In genomic region chr2:178574789-178575188, GRCh38 we compare ENCODE assay signal across 24 cellular contexts.
DNase-seq lines count a peak whose midpoint lies in the region; ATAC-seq, FAIRE-seq and TF ChIP-seq lines count a peak whose summit lies in the region.
"Had no signal": no experiment of that assay in that cellular context is flagged by ENCODE, and none has a peak within 500 bp of the region (broad histone marks: within the 10 kb centered on the region; RNA-seq: fewer than 3 reads in every experiment).

No MANE protein-coding gene starts in this region.

- no peak for FAIRE-seq in K562 (lab: Jason Lieb, UNC)
- FAIRE-seq: A549, GM12891, GM18507 had no signal

- H2AFZ ChIP-seq in K562 (ENCODE audit: low read depth, low read length): no peak overlapping the region
- H2AFZ ChIP-seq: GM23338 had no signal

- DNase-seq in cardiac muscle cell (ENCODE audit: low read depth in 1 of 2, low spot score in 1 of 2) (no peak), left ventricle myocardium inferior (no peak), Caki2 (ENCODE audit: low read depth) (peak; percentile 8), K562 (ENCODE audit: extremely low read depth in 1 of 4, low spot score in 3 of 4) (no peak), esophagus squamous epithelium (lab: John Stamatoyannopoulos, UW) (no peak), omental fat pad (ENCODE audit: low spot score) (no peak)
- DNase-seq: ACHN; AML-193; BE2C; Calu3; CD4-positive, alpha-beta T cell; CD8-positive, alpha-beta memory T cell; DMS53; DMS79 treated with DMSO at 0.1 percent for 48 hours; GF-D8; H9 had no signal

- TF ChIP-seq CTCF in cardiac muscle cell (IDR thresholded peaks at IDR 0.05; ENCODE audit: low read depth, low read length) (no peak), left ventricle myocardium inferior (IDR thresholded peaks at IDR 0.05; ENCODE audit: borderline replicate concordance) (no peak), K562 (IDR thresholded peaks at IDR 0.05 in 2 of 3, conservative IDR thresholded peaks at IDR 0.05 in 1 of 3; ENCODE audit: insufficient read depth in 2 of 3, low read depth in 1 of 3, low read length in 3 of 3) (no peak), esophagus squamous epithelium (IDR thresholded peaks at IDR 0.05) (no peak), omental fat pad (IDR thresholded peaks at IDR 0.05) (no peak)

- CTCF ChIA-PET in K562 (lab: Yijun Ruan, JAX; ENCODE audit: low intra/inter-chr PET ratio): no interaction called here

- TF ChIP-seq EP300 in K562 (IDR thresholded peaks at IDR 0.05; ENCODE audit: low read length): no peak

- H3K4me2 ChIP-seq in K562 (ENCODE audit: insufficient read depth, low read length): no peak overlapping the region
- H3K4me2 ChIP-seq: A549; BLaER1 treated with 17β-estradiol and CSF1 and Interleukin-3, amounts not matched to agents 10 nM and 100 nM; GM23338 had no signal

- peak overlapping the region; percentile 19 for H3K27ac ChIP-seq in cardiac muscle cell
- no peak overlapping the region for H3K27ac ChIP-seq in left ventricle myocardium inferior (replicated peaks)
- H3K27ac ChIP-seq in K562 (ENCODE audit: extremely low read depth, low read depth, low read length): no peak overlapping the region
- H3K27ac ChIP-seq in skeletal muscle tissue (ENCODE audit: low read depth, low read length): peak overlapping the region; percentile 36
- no peak overlapping the region for H3K27ac ChIP-seq in esophagus squamous epithelium
- H3K27ac ChIP-seq: 22Rv1; A549; BLaER1 treated with 17β-estradiol and CSF1 and Interleukin-3, amounts not matched to agents 10 nM and 100 nM had no signal

- H3K9me3 ChIP-seq in cardiac muscle cell (ENCODE audit: low read depth) (no peaks in the 10 kb centered on the region), left ventricle myocardium inferior (replicated peaks) (no peaks in the 10 kb centered on the region), K562 (replicated peaks; ENCODE audit: control insufficient read depth, insufficient read depth, low read depth, low read length) (no peaks in the 10 kb centered on the region), skeletal muscle tissue (ENCODE audit: control insufficient read depth in 3 of 3, low read length in 3 of 3) (peaks cover 0 to under 1% (median 0%) of the 10 kb centered on the region in 3 donors), esophagus squamous epithelium (no peaks in the 10 kb centered on the region)
- H3K9me3 ChIP-seq: A549, BE2C had no signal

- H3K36me3 ChIP-seq in cardiac muscle cell: peaks cover 100% of the 10 kb centered on the region
- peaks cover 100% of the 10 kb centered on the region for H3K36me3 ChIP-seq in left ventricle myocardium inferior
- H3K36me3 ChIP-seq in K562 (ENCODE audit: control insufficient read depth, insufficient read depth, low read length): peaks cover 28% of the 10 kb centered on the region
- H3K36me3 ChIP-seq in skeletal muscle tissue (ENCODE audit: control insufficient read depth in 3 of 3, insufficient read depth in 3 of 3, low read length in 3 of 3): peaks cover 95 to 100% (median 98%) of the 10 kb centered on the region in 3 donors
- peaks cover 0 to 86% (median 0%) of the 10 kb centered on the region in 3 donors for H3K36me3 ChIP-seq in esophagus squamous epithelium
- H3K36me3 ChIP-seq: BE2C had no signal

- peaks cover 3% of the 10 kb centered on the region for H3K9me1 ChIP-seq in K562 (ENCODE audit: control insufficient read depth, insufficient read depth, low read length)

- POLR2A ChIA-PET in K562 (lab: Yijun Ruan, JAX): no interaction called here

- H3K27me3 ChIP-seq in cardiac muscle cell: no peaks in the 10 kb centered on the region
- no peaks in the 10 kb centered on the region for H3K27me3 ChIP-seq in left ventricle myocardium inferior (ENCODE audit: low read depth)
- H3K27me3 ChIP-seq in K562 (ENCODE audit: control insufficient read depth in 2 of 2, insufficient read depth in 2 of 2, low read length in 2 of 2): no peaks in the 10 kb centered on the region
- no peaks in the 10 kb centered on the region for H3K27me3 ChIP-seq in skeletal muscle tissue (ENCODE audit: control insufficient read depth in 3 of 3, insufficient read depth in 3 of 3, low read length in 3 of 3)
- no peaks in the 10 kb centered on the region for H3K27me3 ChIP-seq in esophagus squamous epithelium
- H3K27me3 ChIP-seq: BE2C; BLaER1 treated with 17β-estradiol and CSF1 and Interleukin-3, amounts not matched to agents 10 nM and 100 nM had no signal

- H3K79me2 ChIP-seq in K562 (ENCODE audit: control insufficient read depth, insufficient read depth, low read length): no peaks in the 10 kb centered on the region

- no peak for TF ChIP-seq RAD21 in K562 (CRISPR knock-in tag; conservative IDR thresholded peaks at IDR 0.05 in 1 of 2, IDR thresholded peaks at IDR 0.05 in 1 of 2)

- TF ChIP-seq POLR2A in K562 (conservative IDR thresholded peaks at IDR 0.05): no peak
- TF ChIP-seq POLR2A in esophagus squamous epithelium (IDR thresholded peaks at IDR 0.05): no peak

- no TSS peak for BruUV-seq in K562 (replicated peaks; lab: Mats Ljungman, UMichigan)

- 85% methylated on average over 7 of the region's 7 CpGs for WGBS in K562 (ENCODE audit: insufficient coverage, low coverage, missing lambda C conversion rate)
- 91 to 94% methylated on average over 7 of the region's 7 CpGs for WGBS in esophagus squamous epithelium, 2 donors

- ATAC-seq in K562 (no peak), omental fat pad (ENCODE audit: low FRiP score) (no peak)
- ATAC-seq: A549, GM23338, HCT116 had no signal

- intact Hi-C loops in left ventricle myocardium inferior (cut with micrococcal nuclease) (no loop called here), K562 (cut with micrococcal nuclease) (no loop called here), esophagus squamous epithelium (cut with DNase I) (no loop called here)

- H3K4me1 ChIP-seq in cardiac muscle cell (ENCODE audit: low read depth): no peaks in the 10 kb centered on the region
- peaks cover 52% of the 10 kb centered on the region for H3K4me1 ChIP-seq in left ventricle myocardium inferior
- H3K4me1 ChIP-seq in K562 (replicated peaks in 1 of 2; ENCODE audit: control insufficient read depth in 2 of 2, insufficient read depth in 2 of 2, low read length in 2 of 2): no peaks in the 10 kb centered on the region
- H3K4me1 ChIP-seq in skeletal muscle tissue (ENCODE audit: control insufficient read depth in 3 of 3, insufficient read depth in 3 of 3, low read length in 3 of 3): peaks cover 32 to 68% (median 46%) of the 10 kb centered on the region in 3 donors
- no peaks in the 10 kb centered on the region for H3K4me1 ChIP-seq in esophagus squamous epithelium
- H3K4me1 ChIP-seq: A549; BE2C; BLaER1 treated with 17β-estradiol and CSF1 and Interleukin-3, amounts not matched to agents 10 nM and 100 nM had no signal

- H3K4me3 ChIP-seq in cardiac muscle cell: no peak overlapping the region
- H3K4me3 ChIP-seq in left ventricle myocardium inferior: no peak overlapping the region
- no peak overlapping the region for H3K4me3 ChIP-seq in K562
- H3K4me3 ChIP-seq in skeletal muscle tissue (ENCODE audit: low read length in 3 of 3): no peak overlapping the region
- H3K4me3 ChIP-seq in esophagus squamous epithelium: no peak overlapping the region
- H3K4me3 ChIP-seq: A549; BLaER1 treated with 17β-estradiol and CSF1 and Interleukin-3, amounts not matched to agents 10 nM and 100 nM; GM23338 had no signal

- H3K9ac ChIP-seq in K562 (ENCODE audit: insufficient read depth in 1 of 2, low read depth in 2 of 2, low read length in 2 of 2) (no peak overlapping the region), skeletal muscle tissue (ENCODE audit: low read depth in 1 of 3, low read length in 3 of 3) (no peak overlapping the region)
- H3K9ac ChIP-seq: BLaER1 treated with 17β-estradiol and CSF1 and Interleukin-3, amounts not matched to agents 10 nM and 100 nM had no signal

- in situ Hi-C loops in Caki2 (cut with HindIII; ENCODE audit: low pct_unique_long_range_greater_than_20kb, low sequenced_read_pairs) (no loop called here), K562 (cut with MboI) (no loop called here)

- no peaks in the 10 kb centered on the region for H4K20me1 ChIP-seq in K562 (replicated peaks; ENCODE audit: control insufficient read depth, insufficient read depth, low read length)
- H4K20me1 ChIP-seq: BLaER1 treated with 17β-estradiol and CSF1 and Interleukin-3, amounts not matched to agents 10 nM and 100 nM had no signal

TF ChIP-seq in K562, 482 proteins besides CTCF, POLR2A, EP300 and RAD21:
- TF ChIP-seq FOXO4 (CRISPR knock-in tag; IDR thresholded peaks at IDR 0.05) (no peak), BRF1 (IDR thresholded peaks at IDR 0.05; ENCODE audit: borderline replicate concordance, extremely low read depth, insufficient read length) (no peak), ATF3 (IDR thresholded peaks at IDR 0.05) (peak; percentile 44), ATF3 (CRISPR knock-in tag; conservative IDR thresholded peaks at IDR 0.05) (no peak), CREM (IDR thresholded peaks at IDR 0.05; ENCODE audit: low read depth) (no peak)
TF ChIP-seq in K562: peak in this region for 1.

Comparison
In these comparisons a context has a peak if more than half of its experiments do, and no peak if none do; other contexts are left out.
1. H3K27ac ChIP-seq: peak in cardiac muscle cell (single experiment) and skeletal muscle tissue (single experiment); none in left ventricle myocardium inferior (single experiment), K562 (single experiment) and esophagus squamous epithelium (0 of 4).